19 cellular contexts compared by ENCODE assay signal in genomic region chr5:109340351-109340750, GRCh38.
"Had no signal": no experiment of that assay in that cellular context is flagged by ENCODE, and none has a peak within 500 bp of the region (broad histone marks: within the 10 kb centered on the region; RNA-seq: fewer than 3 reads in every experiment).

No MANE protein-coding gene starts in this region.

- FAIRE-seq: endometrium, frontal cortex, kidney had no signal

- H3K4me1 Mint-ChIP-seq: activated naive CD8-positive, alpha-beta T cell treated with anti-CD3 and anti-CD28 coated beads, Interleukin-2, amount 10 ng/mL, durations not matched to agents 7 days and 5 days had no signal

- H3K4me3 Mint-ChIP-seq: activated CD4-positive, alpha-beta T cell treated with anti-CD3 and anti-CD28 coated beads, Interleukin-2, amount 10 ng/mL, durations not matched to agents 7 days and 5 days; activated naive CD8-positive, alpha-beta T cell treated with anti-CD3 and anti-CD28 coated beads, Interleukin-2, amount 10 ng/mL, durations not matched to agents 7 days and 5 days had no signal

- H3K36me3 ChIP-seq: colonic mucosa had no signal

- DNase-seq: activated CD4-positive, alpha-beta T cell treated with anti-CD3 and anti-CD28 coated beads, Interleukin-2, amount 10 ng/mL, durations not matched to agents 7 days and 5 days; activated CD8-positive, alpha-beta memory T cell treated with anti-CD3 and anti-CD28 coated beads for 24 hours; activated gamma-delta T cell; activated naive CD8-positive, alpha-beta T cell treated with anti-CD3 and anti-CD28 coated beads, Interleukin-2, amount 10 ng/mL, durations not matched to agents 7 days and 5 days; body of pancreas; central memory CD4-positive, alpha-beta T cell; colonic mucosa; head of caudate nucleus; kidney; midbrain; psoas muscle; right cardiac atrium; T1000; testis; upper lobe of left lung had no signal

- H3K9me3 ChIP-seq: body of pancreas, colonic mucosa, psoas muscle, testis, upper lobe of left lung had no signal

- ATAC-seq: body of pancreas, left lobe of liver, psoas muscle, right cardiac atrium had no signal

- H3K4me3 ChIP-seq: body of pancreas, colonic mucosa, psoas muscle, skin epidermis, testis, upper lobe of left lung had no signal

- H3K9me3 Mint-ChIP-seq: activated CD4-positive, alpha-beta T cell treated with anti-CD3 and anti-CD28 coated beads, Interleukin-2, amount 10 ng/mL, durations not matched to agents 7 days and 5 days; activated naive CD8-positive, alpha-beta T cell treated with anti-CD3 and anti-CD28 coated beads, Interleukin-2, amount 10 ng/mL, durations not matched to agents 7 days and 5 days had no signal

- H3K4me1 ChIP-seq: body of pancreas, colonic mucosa, testis, upper lobe of left lung had no signal

- H3K27me3 Mint-ChIP-seq: activated CD4-positive, alpha-beta T cell treated with anti-CD3 and anti-CD28 coated beads, Interleukin-2, amount 10 ng/mL, durations not matched to agents 7 days and 5 days; activated naive CD8-positive, alpha-beta T cell treated with anti-CD3 and anti-CD28 coated beads, Interleukin-2, amount 10 ng/mL, durations not matched to agents 7 days and 5 days had no signal

- H3K27ac Mint-ChIP-seq: activated CD4-positive, alpha-beta T cell treated with anti-CD3 and anti-CD28 coated beads, Interleukin-2, amount 10 ng/mL, durations not matched to agents 7 days and 5 days; activated naive CD8-positive, alpha-beta T cell treated with anti-CD3 and anti-CD28 coated beads, Interleukin-2, amount 10 ng/mL, durations not matched to agents 7 days and 5 days had no signal

- H3K27ac ChIP-seq: body of pancreas, colonic mucosa, psoas muscle, skin epidermis, testis, upper lobe of left lung had no signal

- H3K27me3 ChIP-seq: body of pancreas, colonic mucosa, testis, upper lobe of left lung had no signal
